Comparison of ENCODE assay signal across 14 cellular contexts in genomic region chr13:80359459-80360297, GRCh38. TPM values are rescaled to one million over a fixed set of nuclear protein-coding genes. Genes with fewer than 3 reads are reported as not detected.
DNase-seq lines count a peak whose midpoint lies in the region; ATAC-seq and TF ChIP-seq lines count a peak whose summit lies in the region.
"Had no signal": no experiment of that assay in that cellular context is flagged by ENCODE, and none has a peak within 500 bp of the region (broad histone marks: within the 10 kb centered on the region; RNA-seq: fewer than 3 reads in every experiment).

No MANE protein-coding gene starts in this region.

- DNase-seq in NOMO-1 (lab: John Stamatoyannopoulos, UW; ENCODE audit: unreplicated experiment in 2 of 2) (peak; percentile 41 to 51), fibroblast of pulmonary artery (ENCODE audit: low read depth) (peak; percentile 82), osteoblast (ENCODE audit: insufficient read length, low spot score, missing footprints) (peak; percentile 42)
- DNase-seq in activated T-helper 2 cell treated with anti-CD3 and anti-CD28 coated beads, Interferon-gamma antibody, Interleukin-2, Interleukin-4, amounts not matched to agents 10 μg/mL and 5 μg/mL and 100 μg/mL, durations not matched to agents 14 hours and 24 hours and 36 hours (ENCODE audit: low spot score) = no peak
- DNase-seq: activated naive CD8-positive, alpha-beta T cell treated with anti-CD3 and anti-CD28 coated beads for 36 hours; esophagus squamous epithelium; GF-D8; naive thymus-derived CD4-positive, alpha-beta T cell; NCI-H446 treated with DMSO at 0.1 percent for 48 hours had no signal

- H2AFZ ChIP-seq in osteoblast (ENCODE audit: low read length) = no peak overlapping the region

- no peaks in the 10 kb centered on the region for H3K79me2 ChIP-seq in osteoblast (ENCODE audit: insufficient read depth, low read length)

- no peaks in the 10 kb centered on the region for H4K20me1 ChIP-seq in osteoblast (ENCODE audit: insufficient read depth, low read length)

- ATAC-seq in GM21786 (IDR thresholded peaks at IDR 0.05; ENCODE audit: unreplicated experiment) = no peak
- ATAC-seq in HG03457 (IDR thresholded peaks at IDR 0.05; ENCODE audit: unreplicated experiment) = no peak
- no peak for ATAC-seq in GM21367 (IDR thresholded peaks at IDR 0.05; ENCODE audit: unreplicated experiment)
- ATAC-seq: naive thymus-derived CD4-positive, alpha-beta T cell had no signal

- H3K4me3 ChIP-seq in HUES6 (ENCODE audit: low read depth, low read length) (peak overlapping the region; percentile 50), fibroblast of pulmonary artery (replicated peaks; ENCODE audit: low read depth, low read length) (no peak overlapping the region), osteoblast (ENCODE audit: insufficient read depth, low read length) (no peak overlapping the region)
- H3K4me3 ChIP-seq: esophagus squamous epithelium had no signal

- peak overlapping the region; percentile 60 for H3K27ac ChIP-seq in HUES6 (ENCODE audit: low read depth, low read length)
- H3K27ac ChIP-seq in osteoblast (ENCODE audit: low read depth, low read length) = no peak overlapping the region
- H3K27ac ChIP-seq: esophagus squamous epithelium, VCaP had no signal

- H3K4me1 ChIP-seq in HUES6 (ENCODE audit: control insufficient read depth, insufficient read depth, low read length) (peaks cover 40% of the 10 kb centered on the region), osteoblast (ENCODE audit: insufficient read depth, low read length) (no peaks in the 10 kb centered on the region)

- peak overlapping the region; percentile 45 for H3K9ac ChIP-seq in HUES6 (ENCODE audit: low read length)

- no peaks in the 10 kb centered on the region for H3K36me3 Mint-ChIP-seq in activated T-helper 2 cell treated with anti-CD3 and anti-CD28 coated beads, Interferon-gamma antibody, Interleukin-2, Interleukin-4, amounts not matched to agents 10 μg/mL and 5 μg/mL and 100 μg/mL, durations not matched to agents 14 hours and 24 hours and 36 hours (ENCODE audit: low read depth)
- H3K36me3 Mint-ChIP-seq: activated naive CD8-positive, alpha-beta T cell treated with anti-CD3 and anti-CD28 coated beads for 36 hours; naive thymus-derived CD4-positive, alpha-beta T cell had no signal

- H3K27me3 Mint-ChIP-seq in activated T-helper 2 cell treated with anti-CD3 and anti-CD28 coated beads, Interferon-gamma antibody, Interleukin-2, Interleukin-4, amounts not matched to agents 10 μg/mL and 5 μg/mL and 100 μg/mL, durations not matched to agents 14 hours and 24 hours and 36 hours (ENCODE audit: low read depth) = no peaks in the 10 kb centered on the region

- no peaks in the 10 kb centered on the region for H3K9me3 Mint-ChIP-seq in activated T-helper 2 cell treated with anti-CD3 and anti-CD28 coated beads, Interferon-gamma antibody, Interleukin-2, Interleukin-4, amounts not matched to agents 10 μg/mL and 5 μg/mL and 100 μg/mL, durations not matched to agents 14 hours and 24 hours and 36 hours
- H3K9me3 Mint-ChIP-seq: activated naive CD8-positive, alpha-beta T cell treated with anti-CD3 and anti-CD28 coated beads for 36 hours had no signal

- peaks cover 2% of the 10 kb centered on the region for H3K4me1 Mint-ChIP-seq in activated T-helper 2 cell treated with anti-CD3 and anti-CD28 coated beads, Interferon-gamma antibody, Interleukin-2, Interleukin-4, amounts not matched to agents 10 μg/mL and 5 μg/mL and 100 μg/mL, durations not matched to agents 14 hours and 24 hours and 36 hours (ENCODE audit: low read depth)
- H3K4me1 Mint-ChIP-seq: activated naive CD8-positive, alpha-beta T cell treated with anti-CD3 and anti-CD28 coated beads for 36 hours had no signal

- no peak overlapping the region for H3K4me2 ChIP-seq in osteoblast (ENCODE audit: insufficient read depth, low read length)

- intact Hi-C loops in activated T-helper 2 cell treated with anti-CD3 and anti-CD28 coated beads, Interferon-gamma antibody, Interleukin-2, Interleukin-4, amounts not matched to agents 10 μg/mL and 5 μg/mL and 100 μg/mL, durations not matched to agents 14 hours and 24 hours and 36 hours (cut with micrococcal nuclease) = no loop called here

- no peak overlapping the region for H3K27ac Mint-ChIP-seq in activated T-helper 2 cell treated with anti-CD3 and anti-CD28 coated beads, Interferon-gamma antibody, Interleukin-2, Interleukin-4, amounts not matched to agents 10 μg/mL and 5 μg/mL and 100 μg/mL, durations not matched to agents 14 hours and 24 hours and 36 hours
- H3K27ac Mint-ChIP-seq: activated naive CD8-positive, alpha-beta T cell treated with anti-CD3 and anti-CD28 coated beads for 36 hours; naive thymus-derived CD4-positive, alpha-beta T cell had no signal

- no peak for TF ChIP-seq CTCF in fibroblast of pulmonary artery (IDR thresholded peaks at IDR 0.05; ENCODE audit: low read length, missing control alignments)
- TF ChIP-seq CTCF in osteoblast (IDR thresholded peaks at IDR 0.05; ENCODE audit: extremely low read depth, low read depth, low read length) = no peak

- H3K27me3 ChIP-seq in HUES6 (ENCODE audit: control insufficient read depth, insufficient read depth, low read length) = no peaks in the 10 kb centered on the region
- H3K27me3 ChIP-seq in osteoblast (ENCODE audit: insufficient read depth, low read length) = no peaks in the 10 kb centered on the region
- H3K27me3 ChIP-seq: esophagus squamous epithelium had no signal

- H3K36me3 ChIP-seq in HUES6 (ENCODE audit: control insufficient read depth, insufficient read depth, low read length) (no peaks in the 10 kb centered on the region), osteoblast (ENCODE audit: insufficient read depth, low read length) (no peaks in the 10 kb centered on the region)
- H3K36me3 ChIP-seq: esophagus squamous epithelium had no signal

- H3K4me3 Mint-ChIP-seq in activated T-helper 2 cell treated with anti-CD3 and anti-CD28 coated beads, Interferon-gamma antibody, Interleukin-2, Interleukin-4, amounts not matched to agents 10 μg/mL and 5 μg/mL and 100 μg/mL, durations not matched to agents 14 hours and 24 hours and 36 hours (ENCODE audit: low read depth) = no peak overlapping the region
- H3K4me3 Mint-ChIP-seq: activated naive CD8-positive, alpha-beta T cell treated with anti-CD3 and anti-CD28 coated beads for 36 hours; naive thymus-derived CD4-positive, alpha-beta T cell had no signal

- H3K9me3 ChIP-seq in HUES6 (ENCODE audit: control insufficient read depth, insufficient read depth, low read depth, low read length) (peaks cover 2% of the 10 kb centered on the region; the same call in 1 of the 2 replicates), osteoblast (ENCODE audit: low read depth, low read length) (no peaks in the 10 kb centered on the region)
- H3K9me3 ChIP-seq: esophagus squamous epithelium had no signal

RNA-seq across cellular contexts. Expression of gene SPRY2, which starts 18.8 kb away (rescaled TPM):
- 5.0 and 6.5 TPM in 2 replicates for total RNA-seq in osteoblast
- 0.14 and 0.16 TPM in 2 replicates for total RNA-seq in activated T-helper 2 cell treated with anti-CD3 and anti-CD28 coated beads, Interferon-gamma antibody, Interleukin-2, Interleukin-4, amounts not matched to agents 10 μg/mL and 5 μg/mL and 100 μg/mL, durations not matched to agents 14 hours and 24 hours and 36 hours
